ENCODE assay signal across 31 cellular contexts in the genomic region with DNA sequence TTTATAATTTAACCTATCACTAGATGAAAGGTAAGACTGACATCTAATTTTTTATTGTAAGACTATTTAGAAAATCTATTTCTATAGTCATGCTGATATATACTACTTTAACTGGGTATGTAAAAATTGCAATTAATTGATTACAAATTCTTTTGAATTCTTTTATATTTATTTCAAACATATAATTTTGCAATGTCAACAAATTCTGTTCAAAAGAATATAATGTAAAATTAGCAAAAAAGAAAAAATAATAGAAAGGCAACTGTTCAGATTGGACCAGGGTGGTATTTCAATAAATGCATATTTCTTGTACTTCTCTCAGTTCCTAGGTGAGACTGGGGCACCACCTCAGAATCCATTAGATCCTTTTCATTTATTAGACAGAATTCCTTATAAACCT.
"Had no signal": no experiment of that assay in that cellular context is flagged by ENCODE, and none has a peak within 500 bp of the region (broad histone marks: within the 10 kb centered on the region; RNA-seq: fewer than 3 reads in every experiment).

No MANE protein-coding gene starts in this region.

- H3K27me3 Mint-ChIP-seq: naive B cell; progenitor cell of endocrine pancreas; stimulated activated naive B cell treated with anti-CD40 and anti-IgM and Interleukin-4, amounts not matched to agents 10 μg/mL and 1 μg/mL and 100 μg/mL, for 72 hours had no signal

- H3K79me2 ChIP-seq: hepatocyte, parathyroid adenoma had no signal

- H3K4me3 ChIP-seq: hepatocyte, lower lobe of right lung, neural progenitor cell, right atrium auricular region, skin epidermis, stomach, testis, thyroid gland, transverse colon, upper lobe of left lung, vagina had no signal

- H3K9me3 ChIP-seq: lower lobe of right lung, neutrophil, right atrium auricular region, testis, thyroid gland, transverse colon, upper lobe of left lung, vagina had no signal

- H3K4me3 Mint-ChIP-seq: mesothelial cell of epicardium; naive B cell; natural killer cell; nephron progenitor cell; neural progenitor cell; stimulated activated naive B cell treated with anti-CD40 and anti-IgM and Interleukin-4, amounts not matched to agents 10 μg/mL and 1 μg/mL and 100 μg/mL, for 72 hours had no signal

- DNase-seq: islet precursor cell; kidney glomerular epithelial cell; left cardiac atrium; lower lobe of right lung; mesendoderm; naive B cell; natural killer cell; nephron progenitor cell; occipital lobe; stimulated activated CD4-positive, alpha-beta T cell treated with anti-CD3 and anti-CD28 coated beads, Interleukin-12 subunit alpha, Interleukin-12 subunit beta, amount 100 ng/mL, for 4 hours; stimulated activated CD4-positive, alpha-beta T cell treated with anti-CD3 and anti-CD28 coated beads, Interleukin-15, amount 100 ng/mL, for 24 hours; stimulated activated CD4-positive, alpha-beta T cell treated with anti-CD3 and anti-CD28 coated beads, Interleukin-2, amount 100 ng/mL, for 24 hours; stimulated activated CD4-positive, alpha-beta T cell treated with anti-CD3 and anti-CD28 coated beads, Interleukin-4, amount 100 ng/mL, for 1 hour; stimulated activated naive B cell treated with anti-CD40 and anti-IgM and Interleukin-4, amounts not matched to agents 10 μg/mL and 1 μg/mL and 100 μg/mL, for 72 hours; stimulated activated naive CD8-positive, alpha-beta T cell treated with anti-CD3 and anti-CD28 coated beads, Interleukin-15, Interleukin-2, amounts not matched to agents 100 U/mL and 50 U/mL, for 24 hours; stomach; testis; thyroid gland; transverse colon; upper lobe of left lung had no signal

- ATAC-seq: left cardiac atrium; left lobe of liver; lower lobe of right lung; natural killer cell; sciatic nerve; stimulated activated naive B cell treated with anti-CD40 and anti-IgM and Interleukin-4, amounts not matched to agents 10 μg/mL and 1 μg/mL and 100 μg/mL, for 72 hours; stimulated activated naive CD8-positive, alpha-beta T cell treated with anti-CD3 and anti-CD28 coated beads, Interleukin-15, Interleukin-2, amounts not matched to agents 100 U/mL and 50 U/mL, for 24 hours had no signal

- H3K9ac ChIP-seq: neural progenitor cell, parathyroid adenoma had no signal

- H3K36me3 Mint-ChIP-seq: mesothelial cell of epicardium; naive B cell; natural killer cell; neural progenitor cell; stimulated activated naive B cell treated with anti-CD40 and anti-IgM and Interleukin-4, amounts not matched to agents 10 μg/mL and 1 μg/mL and 100 μg/mL, for 72 hours had no signal

- H3K9me3 Mint-ChIP-seq: mesothelial cell of epicardium; nephron progenitor cell; neural progenitor cell; stimulated activated naive B cell treated with anti-CD40 and anti-IgM and Interleukin-4, amounts not matched to agents 10 μg/mL and 1 μg/mL and 100 μg/mL, for 72 hours had no signal

- H3K4me2 ChIP-seq: hepatocyte, neural progenitor cell had no signal

- H3K4me1 Mint-ChIP-seq: naive B cell; natural killer cell; neural progenitor cell; stimulated activated naive B cell treated with anti-CD40 and anti-IgM and Interleukin-4, amounts not matched to agents 10 μg/mL and 1 μg/mL and 100 μg/mL, for 72 hours had no signal

- H2AFZ ChIP-seq: hepatocyte, neural progenitor cell, parathyroid adenoma had no signal

- H3K4me1 ChIP-seq: lower lobe of right lung, neural progenitor cell, parathyroid adenoma, right atrium auricular region, stomach, testis, thyroid gland, transverse colon, upper lobe of left lung, vagina had no signal

- H3K27ac Mint-ChIP-seq: mesothelial cell of epicardium; naive B cell; natural killer cell; nephron progenitor cell; neural progenitor cell; progenitor cell of endocrine pancreas; stimulated activated naive B cell treated with anti-CD40 and anti-IgM and Interleukin-4, amounts not matched to agents 10 μg/mL and 1 μg/mL and 100 μg/mL, for 72 hours had no signal

- H3K36me3 ChIP-seq: lower lobe of right lung, neural progenitor cell, neutrophil, right atrium auricular region, stomach, thyroid gland, transverse colon, upper lobe of left lung, vagina had no signal

- H3K27ac ChIP-seq: hepatocyte, lower lobe of right lung, neural progenitor cell, neutrophil, parathyroid adenoma, right atrium auricular region, skin epidermis, stomach, testis, thyroid gland, transverse colon, upper lobe of left lung, vagina had no signal

- H3K27me3 ChIP-seq: hepatocyte, neural progenitor cell, neutrophil, right atrium auricular region, stomach, testis, thyroid gland, transverse colon, upper lobe of left lung, vagina had no signal
